13 cellular contexts compared by ENCODE assay signal in the genomic region with DNA sequence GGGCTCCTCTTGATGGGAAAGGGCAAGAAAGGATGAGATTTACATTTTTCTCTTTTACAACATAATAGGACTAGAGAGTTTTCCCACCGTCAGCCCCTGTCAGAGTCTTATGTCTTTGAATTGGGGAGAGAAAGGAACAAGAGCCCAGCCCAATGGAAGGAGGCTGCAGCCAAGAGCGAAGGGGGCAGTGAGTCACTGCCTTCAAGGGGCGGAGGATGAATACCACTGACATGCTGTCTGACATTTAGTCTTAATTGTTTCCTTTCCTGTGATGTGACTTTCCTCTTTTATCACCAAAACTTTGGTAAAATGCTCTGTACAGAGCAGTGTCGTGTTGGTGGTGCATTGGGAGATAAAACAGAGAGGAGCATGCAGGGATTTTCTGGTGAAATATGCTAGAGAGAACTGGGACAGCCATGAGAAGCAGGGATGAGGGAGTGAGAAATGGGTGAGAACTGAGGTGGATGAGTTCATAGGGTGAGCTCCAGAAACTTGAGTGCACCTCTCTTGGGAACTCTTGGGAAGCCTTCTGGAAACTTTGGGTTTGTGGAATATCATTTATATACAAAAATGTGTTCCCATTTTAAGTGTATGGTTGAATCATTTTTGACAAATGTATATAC.
DNase-seq lines count a peak whose midpoint lies in the region; ATAC-seq and TF ChIP-seq lines count a peak whose summit lies in the region.
"Had no signal": no experiment of that assay in that cellular context is flagged by ENCODE, and none has a peak within 500 bp of the region (broad histone marks: within the 10 kb centered on the region; RNA-seq: fewer than 3 reads in every experiment).

No MANE protein-coding gene starts in this region.

- TF ChIP-seq EP300 in Ishikawa (IDR thresholded peaks at IDR 0.05; ENCODE audit: borderline replicate concordance) = peak; percentile 66; the same call in 1 of the 2 replicates

- H3K27me3 ChIP-seq in brain microvascular endothelial cell (replicated peaks) = no peaks in the 10 kb centered on the region
- H3K27me3 ChIP-seq: cardiac muscle cell, heart right ventricle, SJCRH30, tibial artery had no signal

- peaks cover 2% of the 10 kb centered on the region for H3K36me3 Mint-ChIP-seq in activated T-helper 1 cell treated with anti-CD3 and anti-CD28 coated beads, Interleukin-12 subunit alpha, Interleukin-12 subunit beta, Interleukin-2, Interleukin-4 antibody, amounts not matched to agents 30 ng/mL and 10 ng/mL and 1 ng/mL, durations not matched to agents 14 hours and 24 hours and 36 hours (ENCODE audit: low read depth)

- TF ChIP-seq RAD21 in Ishikawa (IDR thresholded peaks at IDR 0.05; ENCODE audit: low read depth) = no peak

- H3K27ac Mint-ChIP-seq in activated T-helper 1 cell treated with anti-CD3 and anti-CD28 coated beads, Interleukin-12 subunit alpha, Interleukin-12 subunit beta, Interleukin-2, Interleukin-4 antibody, amounts not matched to agents 30 ng/mL and 10 ng/mL and 1 ng/mL, durations not matched to agents 14 hours and 24 hours and 36 hours = no peak overlapping the region
- H3K27ac Mint-ChIP-seq: nephron progenitor cell had no signal

- no peak overlapping the region for H3K4me3 Mint-ChIP-seq in activated T-helper 1 cell treated with anti-CD3 and anti-CD28 coated beads, Interleukin-12 subunit alpha, Interleukin-12 subunit beta, Interleukin-2, Interleukin-4 antibody, amounts not matched to agents 30 ng/mL and 10 ng/mL and 1 ng/mL, durations not matched to agents 14 hours and 24 hours and 36 hours
- H3K4me3 Mint-ChIP-seq: nephron progenitor cell had no signal

- H3K27ac ChIP-seq in brain microvascular endothelial cell = no peak overlapping the region
- H3K27ac ChIP-seq: cardiac muscle cell, heart right ventricle, SJCRH30, tibial artery had no signal

- H3K27me3 Mint-ChIP-seq in activated T-helper 1 cell treated with anti-CD3 and anti-CD28 coated beads, Interleukin-12 subunit alpha, Interleukin-12 subunit beta, Interleukin-2, Interleukin-4 antibody, amounts not matched to agents 30 ng/mL and 10 ng/mL and 1 ng/mL, durations not matched to agents 14 hours and 24 hours and 36 hours (ENCODE audit: insufficient read depth) = peaks cover 12% of the 10 kb centered on the region

- in situ Hi-C loops in brain microvascular endothelial cell (cut with HindIII; ENCODE audit: low pct_ligation_motif_present, low sequenced_read_pairs) = no loop called here

- peaks cover 15% of the 10 kb centered on the region for H3K4me1 Mint-ChIP-seq in activated T-helper 1 cell treated with anti-CD3 and anti-CD28 coated beads, Interleukin-12 subunit alpha, Interleukin-12 subunit beta, Interleukin-2, Interleukin-4 antibody, amounts not matched to agents 30 ng/mL and 10 ng/mL and 1 ng/mL, durations not matched to agents 14 hours and 24 hours and 36 hours (ENCODE audit: low read depth)

- H3K36me3 ChIP-seq in brain microvascular endothelial cell (replicated peaks) = no peaks in the 10 kb centered on the region
- H3K36me3 ChIP-seq: cardiac muscle cell, heart right ventricle, SJCRH30, tibial artery had no signal

- intact Hi-C loops in activated T-helper 1 cell treated with anti-CD3 and anti-CD28 coated beads, Interleukin-12 subunit alpha, Interleukin-12 subunit beta, Interleukin-2, Interleukin-4 antibody, amounts not matched to agents 30 ng/mL and 10 ng/mL and 1 ng/mL, durations not matched to agents 14 hours and 24 hours and 36 hours (cut with micrococcal nuclease) = no loop called here
- intact Hi-C loops in cardiac septum (cut with DNase I) = no loop called here

- no peak for ATAC-seq in GM18907 (IDR thresholded peaks at IDR 0.05; ENCODE audit: unreplicated experiment)

- no peak overlapping the region for H3K4me3 ChIP-seq in brain microvascular endothelial cell (ENCODE audit: low read depth, low read length)
- H3K4me3 ChIP-seq: cardiac muscle cell, heart right ventricle, SJCRH30, tibial artery had no signal

- DNase-seq in COLO829 (ENCODE audit: low spot score) = peak; percentile 26
- DNase-seq in brain microvascular endothelial cell = peak; percentile 45
- DNase-seq in kidney tubule cell (ENCODE audit: low spot score) = peak; percentile 53
- DNase-seq in activated T-helper 1 cell treated with anti-CD3 and anti-CD28 coated beads, Interleukin-12 subunit alpha, Interleukin-12 subunit beta, Interleukin-2, Interleukin-4 antibody, amounts not matched to agents 30 ng/mL and 10 ng/mL and 1 ng/mL, durations not matched to agents 14 hours and 24 hours and 36 hours (ENCODE audit: low spot score) = no peak
- no peak for DNase-seq in NCI-H1694 (lab: John Stamatoyannopoulos, UW)
- DNase-seq in cardiac septum (ENCODE audit: low spot score) = no peak
- DNase-seq: heart right ventricle, nephron progenitor cell, SJCRH30, tibial artery had no signal

- H3K9me3 Mint-ChIP-seq in activated T-helper 1 cell treated with anti-CD3 and anti-CD28 coated beads, Interleukin-12 subunit alpha, Interleukin-12 subunit beta, Interleukin-2, Interleukin-4 antibody, amounts not matched to agents 30 ng/mL and 10 ng/mL and 1 ng/mL, durations not matched to agents 14 hours and 24 hours and 36 hours = no peaks in the 10 kb centered on the region
- H3K9me3 Mint-ChIP-seq: nephron progenitor cell had no signal

- no peak for TF ChIP-seq CTCF in brain microvascular endothelial cell (IDR thresholded peaks at IDR 0.05; ENCODE audit: low read depth, low read length, missing control alignments)

TF ChIP-seq in Ishikawa, 13 proteins besides CTCF, POLR2A, EP300 and RAD21:
- TF ChIP-seq FOXM1 (IDR thresholded peaks at IDR 0.05; ENCODE audit: borderline replicate concordance, low read depth) (no peak), YY1 (IDR thresholded peaks at IDR 0.05; ENCODE audit: low read depth) (no peak), TEAD4 (IDR thresholded peaks at IDR 0.05) (peak; percentile 27; the same call in 1 of the 2 replicates)

Comparison
In these comparisons a context has a peak if more than half of its experiments do, and no peak if none do; other contexts are left out.
1. DNase-seq: peak in COLO829 (single experiment), brain microvascular endothelial cell (single experiment) and kidney tubule cell (single experiment); none in activated T-helper 1 cell treated with anti-CD3 and anti-CD28 coated beads, Interleukin-12 subunit alpha, Interleukin-12 subunit beta, Interleukin-2, Interleukin-4 antibody, amounts not matched to agents 30 ng/mL and 10 ng/mL and 1 ng/mL, durations not matched to agents 14 hours and 24 hours and 36 hours (single experiment), NCI-H1694 (single experiment) and cardiac septum (single experiment).